ENCODE assay signal across 1 cellular context in genomic region chr6:16181429-16182359, GRCh38.
TF ChIP-seq lines count a peak whose summit lies in the region.

No MANE protein-coding gene starts in this region.

TF ChIP-seq in HCT116, 20 proteins besides CTCF, POLR2A, EP300 and RAD21 (continued from another document):
- TF ChIP-seq, protein P1, sequence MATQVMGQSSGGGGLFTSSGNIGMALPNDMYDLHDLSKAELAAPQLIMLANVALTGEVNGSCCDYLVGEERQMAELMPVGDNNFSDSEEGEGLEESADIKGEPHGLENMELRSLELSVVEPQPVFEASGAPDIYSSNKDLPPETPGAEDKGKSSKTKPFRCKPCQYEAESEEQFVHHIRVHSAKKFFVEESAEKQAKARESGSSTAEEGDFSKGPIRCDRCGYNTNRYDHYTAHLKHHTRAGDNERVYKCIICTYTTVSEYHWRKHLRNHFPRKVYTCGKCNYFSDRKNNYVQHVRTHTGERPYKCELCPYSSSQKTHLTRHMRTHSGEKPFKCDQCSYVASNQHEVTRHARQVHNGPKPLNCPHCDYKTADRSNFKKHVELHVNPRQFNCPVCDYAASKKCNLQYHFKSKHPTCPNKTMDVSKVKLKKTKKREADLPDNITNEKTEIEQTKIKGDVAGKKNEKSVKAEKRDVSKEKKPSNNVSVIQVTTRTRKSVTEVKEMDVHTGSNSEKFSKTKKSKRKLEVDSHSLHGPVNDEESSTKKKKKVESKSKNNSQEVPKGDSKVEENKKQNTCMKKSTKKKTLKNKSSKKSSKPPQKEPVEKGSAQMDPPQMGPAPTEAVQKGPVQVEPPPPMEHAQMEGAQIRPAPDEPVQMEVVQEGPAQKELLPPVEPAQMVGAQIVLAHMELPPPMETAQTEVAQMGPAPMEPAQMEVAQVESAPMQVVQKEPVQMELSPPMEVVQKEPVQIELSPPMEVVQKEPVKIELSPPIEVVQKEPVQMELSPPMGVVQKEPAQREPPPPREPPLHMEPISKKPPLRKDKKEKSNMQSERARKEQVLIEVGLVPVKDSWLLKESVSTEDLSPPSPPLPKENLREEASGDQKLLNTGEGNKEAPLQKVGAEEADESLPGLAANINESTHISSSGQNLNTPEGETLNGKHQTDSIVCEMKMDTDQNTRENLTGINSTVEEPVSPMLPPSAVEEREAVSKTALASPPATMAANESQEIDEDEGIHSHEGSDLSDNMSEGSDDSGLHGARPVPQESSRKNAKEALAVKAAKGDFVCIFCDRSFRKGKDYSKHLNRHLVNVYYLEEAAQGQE (IDR thresholded peaks at IDR 0.05; ENCODE audit: low read depth) = no peak
- TF ChIP-seq CEBPB (IDR thresholded peaks at IDR 0.05; ENCODE audit: low read depth) (no peak), EZH2 (IDR thresholded peaks at IDR 0.05) (no peak), ZBTB33 (IDR thresholded peaks at IDR 0.05; ENCODE audit: extremely low read depth, insufficient replicate concordance, low read length) (no peak), JUND (IDR thresholded peaks at IDR 0.05) (no peak), ZFX (IDR thresholded peaks at IDR 0.05) (no peak), YY1 (IDR thresholded peaks at IDR 0.05; ENCODE audit: extremely low read depth, insufficient replicate concordance, low read depth, low read length) (no peak)
- TF ChIP-seq, protein P2, sequence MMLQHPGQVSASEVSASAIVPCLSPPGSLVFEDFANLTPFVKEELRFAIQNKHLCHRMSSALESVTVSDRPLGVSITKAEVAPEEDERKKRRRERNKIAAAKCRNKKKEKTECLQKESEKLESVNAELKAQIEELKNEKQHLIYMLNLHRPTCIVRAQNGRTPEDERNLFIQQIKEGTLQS (IDR thresholded peaks at IDR 0.05) = no peak
